Comparison of ENCODE assay signal across 1 cellular context in genomic region chr6:155936127-155936526, GRCh38.
TF ChIP-seq lines count a peak whose summit lies in the region.

No MANE protein-coding gene starts in this region.

TF ChIP-seq in GM23338, 12 proteins besides CTCF, POLR2A, EP300 and RAD21 (continued from another document):
- TF ChIP-seq ZNF462 (CRISPR knock-in tag; IDR thresholded peaks at IDR 0.05) (no peak), EZH2 (IDR thresholded peaks at IDR 0.05; ENCODE audit: low read depth, unreplicated experiment) (no peak)
